ENCODE assay signal across 8 cellular contexts in genomic region chr15:76345880-76346665, GRCh38. TPM values are rescaled to one million over a fixed set of nuclear protein-coding genes. Genes with fewer than 3 reads are reported as not detected.
DNase-seq lines count a peak whose midpoint lies in the region; ATAC-seq lines count a peak whose summit lies in the region.

No MANE protein-coding gene starts in this region.

- H3K9me3 ChIP-seq in iPS DF 6.9 (ENCODE audit: control insufficient read depth, insufficient read depth, low read length): no peaks in the 10 kb centered on the region

- intact Hi-C loops in activated CD4-positive, alpha-beta memory T cell treated with anti-CD3 and anti-CD28 coated beads for 36 hours (cut with micrococcal nuclease): no loop called here

- H3K27ac ChIP-seq in iPS DF 6.9 (ENCODE audit: low read length): no peak overlapping the region

- WGBS in iPS DF 6.9 (ENCODE audit: insufficient coverage, insufficient read length): no CpG with 5 or more reads among the region's 65 CpGs

- peaks cover 18% of the 10 kb centered on the region for H3K36me3 Mint-ChIP-seq in activated CD8-positive, alpha-beta memory T cell treated with anti-CD3 and anti-CD28 coated beads, Interleukin-2, amount 10 ng/mL, durations not matched to agents 7 days and 5 days
- H3K36me3 Mint-ChIP-seq in activated CD4-positive, alpha-beta memory T cell treated with anti-CD3 and anti-CD28 coated beads for 36 hours: peaks cover 13% of the 10 kb centered on the region
- H3K36me3 Mint-ChIP-seq in stimulated activated effector memory CD8-positive, alpha-beta T cell treated with anti-CD3 and anti-CD28 coated beads, Interleukin-12 subunit alpha, Interleukin-12 subunit beta, amount 100 ng/mL, for 72 hours: peaks cover 5% of the 10 kb centered on the region

- POLR2A ChIA-PET in activated CD4-positive, alpha-beta memory T cell treated with anti-CD3 and anti-CD28 coated beads for 36 hours (lab: Charles Lee): no interaction called here

- no peaks in the 10 kb centered on the region for H3K36me3 ChIP-seq in iPS DF 6.9 (ENCODE audit: control insufficient read depth, insufficient read depth, low read length)

- H3K4me3 Mint-ChIP-seq in activated CD8-positive, alpha-beta memory T cell treated with anti-CD3 and anti-CD28 coated beads, Interleukin-2, amount 10 ng/mL, durations not matched to agents 7 days and 5 days: peak overlapping the region; percentile 10
- H3K4me3 Mint-ChIP-seq in activated CD4-positive, alpha-beta memory T cell treated with anti-CD3 and anti-CD28 coated beads for 36 hours: peak overlapping the region; percentile 25
- H3K4me3 Mint-ChIP-seq in stimulated activated effector memory CD8-positive, alpha-beta T cell treated with anti-CD3 and anti-CD28 coated beads, Interleukin-12 subunit alpha, Interleukin-12 subunit beta, amount 100 ng/mL, for 72 hours: peak overlapping the region; percentile 67

- H3K9me3 Mint-ChIP-seq in activated CD8-positive, alpha-beta memory T cell treated with anti-CD3 and anti-CD28 coated beads, Interleukin-2, amount 10 ng/mL, durations not matched to agents 7 days and 5 days (ENCODE audit: low read depth): no peaks in the 10 kb centered on the region
- H3K9me3 Mint-ChIP-seq in activated CD4-positive, alpha-beta memory T cell treated with anti-CD3 and anti-CD28 coated beads for 36 hours: no peaks in the 10 kb centered on the region
- H3K9me3 Mint-ChIP-seq in stimulated activated effector memory CD8-positive, alpha-beta T cell treated with anti-CD3 and anti-CD28 coated beads, Interleukin-12 subunit alpha, Interleukin-12 subunit beta, amount 100 ng/mL, for 72 hours: no peaks in the 10 kb centered on the region

- H3K4me1 Mint-ChIP-seq in activated CD8-positive, alpha-beta memory T cell treated with anti-CD3 and anti-CD28 coated beads, Interleukin-2, amount 10 ng/mL, durations not matched to agents 7 days and 5 days: peaks cover 25% of the 10 kb centered on the region
- peaks cover 28% of the 10 kb centered on the region for H3K4me1 Mint-ChIP-seq in activated CD4-positive, alpha-beta memory T cell treated with anti-CD3 and anti-CD28 coated beads for 36 hours (ENCODE audit: low read depth)
- H3K4me1 Mint-ChIP-seq in stimulated activated effector memory CD8-positive, alpha-beta T cell treated with anti-CD3 and anti-CD28 coated beads, Interleukin-12 subunit alpha, Interleukin-12 subunit beta, amount 100 ng/mL, for 72 hours: peaks cover 19% of the 10 kb centered on the region

- H3K27me3 Mint-ChIP-seq in activated CD8-positive, alpha-beta memory T cell treated with anti-CD3 and anti-CD28 coated beads, Interleukin-2, amount 10 ng/mL, durations not matched to agents 7 days and 5 days: peaks cover 63% of the 10 kb centered on the region
- peaks cover 49% of the 10 kb centered on the region for H3K27me3 Mint-ChIP-seq in activated CD4-positive, alpha-beta memory T cell treated with anti-CD3 and anti-CD28 coated beads for 36 hours

- peak; percentile 56 for ATAC-seq in activated CD8-positive, alpha-beta memory T cell treated with anti-CD3 and anti-CD28 coated beads, Interleukin-2, amount 10 ng/mL, durations not matched to agents 7 days and 5 days
- ATAC-seq in stimulated activated effector memory CD8-positive, alpha-beta T cell treated with anti-CD3 and anti-CD28 coated beads, Interleukin-12 subunit alpha, Interleukin-12 subunit beta, amount 100 ng/mL, for 72 hours: peak; percentile 47
- ATAC-seq in HG02642 (IDR thresholded peaks at IDR 0.05; ENCODE audit: poor library complexity, unreplicated experiment): no peak

- H3K27ac Mint-ChIP-seq in activated CD8-positive, alpha-beta memory T cell treated with anti-CD3 and anti-CD28 coated beads, Interleukin-2, amount 10 ng/mL, durations not matched to agents 7 days and 5 days: no peak overlapping the region
- no peak overlapping the region for H3K27ac Mint-ChIP-seq in activated CD4-positive, alpha-beta memory T cell treated with anti-CD3 and anti-CD28 coated beads for 36 hours
- H3K27ac Mint-ChIP-seq in stimulated activated effector memory CD8-positive, alpha-beta T cell treated with anti-CD3 and anti-CD28 coated beads, Interleukin-12 subunit alpha, Interleukin-12 subunit beta, amount 100 ng/mL, for 72 hours: no peak overlapping the region

- H3K27me3 ChIP-seq in iPS DF 6.9 (ENCODE audit: control insufficient read depth, insufficient read depth, low read length): peaks cover 51% of the 10 kb centered on the region

- no peak for DNase-seq in activated CD8-positive, alpha-beta memory T cell treated with anti-CD3 and anti-CD28 coated beads, Interleukin-2, amount 10 ng/mL, durations not matched to agents 7 days and 5 days
- DNase-seq in activated CD8-positive, alpha-beta memory T cell treated with anti-CD3 and anti-CD28 coated beads, Interleukin-2, amount 50 U/mL, for 48 hours: no peak
- DNase-seq in activated CD4-positive, alpha-beta memory T cell treated with anti-CD3 and anti-CD28 coated beads for 36 hours: no peak
- DNase-seq in iPS DF 6.9 (ENCODE audit: low read depth, low spot score): no peak
- DNase-seq in stimulated activated effector memory CD8-positive, alpha-beta T cell treated with anti-CD3 and anti-CD28 coated beads, Interleukin-12 subunit alpha, Interleukin-12 subunit beta, amount 100 ng/mL, for 72 hours (ENCODE audit: low spot score in 2 of 2): peak in 1 of 2 donors; percentile 62
- DNase-seq in occipital lobe (lab: John Stamatoyannopoulos, UW): no peak
- DNase-seq in NCI-H526 treated with DMSO at 0.1 percent for 48 hours (lab: John Stamatoyannopoulos, UW): no peak

- CTCF ChIA-PET in activated CD8-positive, alpha-beta memory T cell treated with anti-CD3 and anti-CD28 coated beads, Interleukin-2, amount 10 ng/mL, durations not matched to agents 7 days and 5 days (lab: Charles Lee): interaction anchor here (2.5 kb wide), 1 partner anchor 12 kb away, joined by 7 read pairs; no protein-coding TSS in a partner anchor
- CTCF ChIA-PET in activated CD4-positive, alpha-beta memory T cell treated with anti-CD3 and anti-CD28 coated beads for 36 hours (lab: Charles Lee): interaction anchor here (1.2 to 1.7 kb wide), 3 partner anchors 10 to 520 kb away, joined by 3 to 5 read pairs (median 5); partner anchors contain the start of gene ISL2

- H3K4me1 ChIP-seq in iPS DF 6.9 (ENCODE audit: control insufficient read depth, insufficient read depth, low read length): peaks cover 5% of the 10 kb centered on the region

- peak overlapping the region; percentile 54 for H3K4me3 ChIP-seq in iPS DF 6.9 (ENCODE audit: low read length)

RNA-seq across cellular contexts. Expression of gene ISL2, which starts 9.5 kb away (rescaled TPM):
- 1 to 10 TPM; 2.4 to 3.2 TPM for total RNA-seq in activated CD8-positive, alpha-beta memory T cell treated with anti-CD3 and anti-CD28 coated beads, Interleukin-2, amount 10 ng/mL, durations not matched to agents 7 days and 5 days
- under 1 TPM; 0.15 to 0.19 TPM for total RNA-seq in activated CD4-positive, alpha-beta memory T cell treated with anti-CD3 and anti-CD28 coated beads for 36 hours
- not detected for total RNA-seq in occipital lobe

RNA-seq across cellular contexts. Expression of gene ETFA, which starts 34.8 kb away (rescaled TPM):
- total RNA-seq in activated CD8-positive, alpha-beta memory T cell treated with anti-CD3 and anti-CD28 coated beads, Interleukin-2, amount 10 ng/mL, durations not matched to agents 7 days and 5 days: 100 to 1,000 TPM; 119 to 142 TPM
- 100 to 1,000 TPM; 169 to 173 TPM for total RNA-seq in activated CD4-positive, alpha-beta memory T cell treated with anti-CD3 and anti-CD28 coated beads for 36 hours
- total RNA-seq in occipital lobe: 66.3 TPM

Comparison
In these comparisons a context has a peak if more than half of its experiments do, and no peak if none do; other contexts are left out.
1. H3K4me3 Mint-ChIP-seq: peak in every context shown above with its lines; median percentile 67 in stimulated activated effector memory CD8-positive, alpha-beta T cell treated with anti-CD3 and anti-CD28 coated beads, Interleukin-12 subunit alpha, Interleukin-12 subunit beta, amount 100 ng/mL, for 72 hours; 25 in activated CD4-positive, alpha-beta memory T cell treated with anti-CD3 and anti-CD28 coated beads for 36 hours; 10 in activated CD8-positive, alpha-beta memory T cell treated with anti-CD3 and anti-CD28 coated beads, Interleukin-2, amount 10 ng/mL, durations not matched to agents 7 days and 5 days.